8 cellular contexts compared by ENCODE assay signal in genomic region chr6:11538049-11538798, GRCh38. TPM values are rescaled to one million over a fixed set of nuclear protein-coding genes. Genes with fewer than 3 reads are reported as not detected.
DNase-seq lines count a peak whose midpoint lies in the region; ATAC-seq and TF ChIP-seq lines count a peak whose summit lies in the region.

No MANE protein-coding gene starts in this region.

- H3K9me3 ChIP-seq in esophagus muscularis mucosa (no peaks in the 10 kb centered on the region), tibial artery (no peaks in the 10 kb centered on the region)

- H3K36me3 ChIP-seq in esophagus muscularis mucosa, result no peaks in the 10 kb centered on the region
- H3K36me3 ChIP-seq in tibial artery, result no peaks in the 10 kb centered on the region

- no peak for TF ChIP-seq EP300 in esophagus muscularis mucosa (IDR thresholded peaks at IDR 0.05)

- H3K27ac ChIP-seq in esophagus muscularis mucosa (replicated peaks in 1 of 4) (peak overlapping the region; percentile 80 to 88 (median 86)), tibial artery (peak overlapping the region; percentile 71 to 77)

- H3K9me3 Mint-ChIP-seq in naive B cell, result peaks cover 0 to 1% (median 0%) of the 10 kb centered on the region in 7 donors

- H3K4me1 ChIP-seq in esophagus muscularis mucosa (peaks cover 5 to 27% (median 20%) of the 10 kb centered on the region in 4 donors), tibial artery (peaks cover 0 to 14% (median 3%) of the 10 kb centered on the region in 4 donors)

- H3K4me3 ChIP-seq in esophagus muscularis mucosa (peak overlapping the region; percentile 92 to 100 (median 96)), tibial artery (peak overlapping the region; percentile 95 to 96)

- no peaks in the 10 kb centered on the region for H3K36me3 Mint-ChIP-seq in naive B cell

- peak; percentile 16 for ATAC-seq in HG02588 (IDR thresholded peaks at IDR 0.05; ENCODE audit: unreplicated experiment)
- ATAC-seq in naive B cell (ENCODE audit: low read depth in 2 of 2), result peak; percentile 13 to 15

- H3K4me3 Mint-ChIP-seq in naive B cell, result peak overlapping the region; percentile 83 to 94 (median 87)

- peak; percentile 3 to 31 for DNase-seq in NCI-H187 (lab: John Stamatoyannopoulos, UW)
- DNase-seq in NCI-H187 treated with DMSO at 0.1 percent for 48 hours (lab: John Stamatoyannopoulos, UW), result no peak
- DNase-seq in NCI-H146 (lab: John Stamatoyannopoulos, UW), result peak; percentile 70
- DNase-seq in activated T-cell treated with anti-CD3 and anti-CD28 coated beads, Interleukin-2, amount 50 U/mL, for 1 hour, result peak; percentile 44
- no peak for DNase-seq in esophagus muscularis mucosa (ENCODE audit: extremely low spot score)
- peak; percentile 24 for DNase-seq in naive B cell
- DNase-seq in tibial artery, result peak; percentile 19 to 72

- peaks cover 7 to 8% (median 8%) of the 10 kb centered on the region in 3 donors for H3K27me3 Mint-ChIP-seq in naive B cell

- no peak for TF ChIP-seq POLR2A in esophagus muscularis mucosa (IDR thresholded peaks at IDR 0.05; ENCODE audit: low read depth)

- no peak for TF ChIP-seq CTCF in esophagus muscularis mucosa (IDR thresholded peaks at IDR 0.05)
- TF ChIP-seq CTCF in tibial artery (IDR thresholded peaks at IDR 0.05), result no peak

- peak overlapping the region; percentile 39 to 91 (median 73) for H3K27ac Mint-ChIP-seq in naive B cell

- peaks cover 10 to 13% (median 12%) of the 10 kb centered on the region in 3 donors for H3K4me1 Mint-ChIP-seq in naive B cell

- 0% methylated on average over 14 of the region's 74 CpGs for WGBS in esophagus muscularis mucosa

- intact Hi-C loops in esophagus muscularis mucosa (cut with DNase I), result loop anchor here (5.0 to 10.0 kb wide), 2 partner anchors 474 to 1133 kb away; partner anchors contain the start of gene HIVEP1
- intact Hi-C loops in tibial artery (cut with DNase I; ENCODE audit: low total_unique reads), result no loop called here

- H3K27me3 ChIP-seq in esophagus muscularis mucosa (no peaks in the 10 kb centered on the region), tibial artery (no peaks in the 10 kb centered on the region)

RNA-seq across cellular contexts. Expression of gene TMEM170B, which starts 0.7 kb away (rescaled TPM):
- total RNA-seq in esophagus muscularis mucosa, result 1 to 10 TPM; 5.4 to 8.6 (median 6.2) TPM
- 1 to 10 TPM in 1 of 6 donors, under 1 TPM in 5; 0.24 to 2.4 (median 0.31) TPM for polyA plus RNA-seq in naive B cell (ENCODE audit: low read depth in 6 of 6)

Comparison
In these comparisons a context has a peak if more than half of its experiments do, and no peak if none do; other contexts are left out.
1. DNase-seq: peak in NCI-H187 (2 of 2), NCI-H146 (single experiment), activated T-cell treated with anti-CD3 and anti-CD28 coated beads, Interleukin-2, amount 50 U/mL, for 1 hour (single experiment), naive B cell (single experiment) and tibial artery (2 of 2); none in NCI-H187 treated with DMSO at 0.1 percent for 48 hours (single experiment) and esophagus muscularis mucosa (single experiment).